In the genomic region with DNA sequence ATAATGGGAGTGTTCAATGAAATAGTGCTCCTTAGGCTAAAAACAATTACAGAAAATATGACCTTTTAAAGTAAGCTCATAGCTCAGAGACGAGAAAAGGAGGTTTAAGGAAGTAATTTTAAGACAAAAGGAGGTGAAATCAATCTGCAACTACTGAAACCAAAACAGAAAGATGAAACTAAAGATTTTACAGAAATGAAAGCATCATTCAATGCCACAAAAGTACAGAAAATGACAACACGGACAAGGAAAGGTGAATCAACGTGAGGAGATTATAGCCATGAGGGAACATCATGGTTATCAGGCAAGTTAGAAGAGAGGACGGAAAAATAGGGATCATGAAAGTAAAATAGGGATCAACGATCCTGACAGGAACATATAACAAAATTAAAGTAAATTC, we compare ENCODE assay signal across 25 cellular contexts.
DNase-seq lines count a peak whose midpoint lies in the region; ATAC-seq and TF ChIP-seq lines count a peak whose summit lies in the region.
"Had no signal": no experiment of that assay in that cellular context is flagged by ENCODE, and none has a peak within 500 bp of the region (broad histone marks: within the 10 kb centered on the region; RNA-seq: fewer than 3 reads in every experiment).

No MANE protein-coding gene starts in this region.

- ATAC-seq in GM21390 (IDR thresholded peaks at IDR 0.05; ENCODE audit: unreplicated experiment) (peak; percentile 63), HG03342 (IDR thresholded peaks at IDR 0.05; ENCODE audit: unreplicated experiment) (peak; percentile 73)
- ATAC-seq: pancreas had no signal

- in situ Hi-C loops in GM13976 (cut with MboI; ENCODE audit: low sequenced_read_pairs, unreplicated experiment), result no loop called here

- no peak for TF ChIP-seq CTCF in GM13976 (IDR thresholded peaks at IDR 0.05; ENCODE audit: borderline replicate concordance, control extremely low read depth, extremely low read depth, insufficient read depth, missing control alignments)

- peak; percentile 11 for DNase-seq in GM13976 (ENCODE audit: low spot score)
- peak; percentile 4 for DNase-seq in NOMO-1 treated with dmso at 0.1 percent for 144 hours (lab: John Stamatoyannopoulos, UW; ENCODE audit: unreplicated experiment)
- DNase-seq in NCI-H748 (lab: John Stamatoyannopoulos, UW; ENCODE audit: unreplicated experiment), result no peak
- DNase-seq in NCI-H1417 (lab: John Stamatoyannopoulos, UW), result no peak
- DNase-seq in NCI-H446 treated with DMSO at 0.1 percent for 48 hours (lab: John Stamatoyannopoulos, UW), result no peak
- no peak for DNase-seq in cerebellum (ENCODE audit: low spot score)
- DNase-seq: activated CD4-positive, alpha-beta memory T cell treated with anti-CD3 and anti-CD28 coated beads, Interleukin-2, amount 10 ng/mL, durations not matched to agents 7 days and 5 days; activated CD4-positive, alpha-beta T cell treated with anti-CD3 and anti-CD28 coated beads for 1 hour; activated CD8-positive, alpha-beta memory T cell treated with anti-CD3 and anti-CD28 coated beads, Interleukin-2, amount 50 U/mL, for 4 hours; activated naive CD4-positive, alpha-beta T cell treated with anti-CD3 and anti-CD28 coated beads for 36 hours; DMS79; endodermal cell; glutamatergic neuron; mesenchymal stem cell; NCI-H1105; NCI-H187 treated with DMSO at 0.1 percent for 48 hours; NCI-H2171 treated with DMSO at 0.1 percent for 48 hours; NCI-H510A treated with DMSO at 0.1 percent for 48 hours; pancreas; Peyer's patch; retina; SHP77 treated with DMSO at 0.1 percent for 48 hours; stimulated activated naive CD4-positive, alpha-beta T cell treated with Interleukin-2 at 50 U/mL for 16 hours had no signal

Comparison
In these comparisons a context has a peak if more than half of its experiments do, and no peak if none do; other contexts are left out.
1. DNase-seq: peak in GM13976 (single experiment) and NOMO-1 treated with dmso at 0.1 percent for 144 hours (single experiment); none in NCI-H748 (single experiment), NCI-H1417 (0 of 3), NCI-H446 treated with DMSO at 0.1 percent for 48 hours (single experiment) and cerebellum (single experiment).